In genomic region chr12:107619831-107620230, GRCh38 we compare ENCODE assay signal across 35 cellular contexts.
"Had no signal": no experiment of that assay in that cellular context is flagged by ENCODE, and none has a peak within 500 bp of the region (broad histone marks: within the 10 kb centered on the region; RNA-seq: fewer than 3 reads in every experiment).

No MANE protein-coding gene starts in this region.

- H3K4me3 ChIP-seq: MG63 had no signal

- H3K9ac ChIP-seq: KMS-11 had no signal

- H3K27me3 ChIP-seq: MG63 had no signal

- H3K4me2 ChIP-seq: KMS-11 had no signal

- DNase-seq: Karpas-422, Kasumi-1, KG1, MG63, MM.1S, MV-4-11, NCI-H1048, NCI-H1092, NCI-H1092 treated with DMSO at 0.1 percent for 48 hours, NCI-H1105, NCI-H1105 treated with DMSO at 0.1 percent for 48 hours, NCI-H1417, NCI-H1417 treated with DMSO at 0.1 percent for 48 hours, NCI-H1436, NCI-H1436 treated with DMSO at 0.1 percent for 48 hours, NCI-H146, NCI-H1694 treated with DMSO at 0.1 percent for 48 hours, NCI-H187, NCI-H187 treated with DMSO at 0.1 percent for 48 hours, NCI-H1930, NCI-H2029, NCI-H2029 treated with DMSO at 0.1 percent for 48 hours, NCI-H2081, NCI-H2081 treated with DMSO at 0.1 percent for 48 hours, NCI-H2107, NCI-H2171, NCI-H2171 treated with DMSO at 0.1 percent for 48 hours, NCI-H2227 treated with DMSO at 0.1 percent for 48 hours, NCI-H226, NCI-H345, NCI-H446, NCI-H446 treated with DMSO at 0.1 percent for 48 hours, NCI-H510A, NCI-H510A treated with DMSO at 0.1 percent for 48 hours had no signal

- H3K36me3 ChIP-seq: MG63 had no signal

- H3K27ac ChIP-seq: KMS-11 had no signal
